In the genomic region with DNA sequence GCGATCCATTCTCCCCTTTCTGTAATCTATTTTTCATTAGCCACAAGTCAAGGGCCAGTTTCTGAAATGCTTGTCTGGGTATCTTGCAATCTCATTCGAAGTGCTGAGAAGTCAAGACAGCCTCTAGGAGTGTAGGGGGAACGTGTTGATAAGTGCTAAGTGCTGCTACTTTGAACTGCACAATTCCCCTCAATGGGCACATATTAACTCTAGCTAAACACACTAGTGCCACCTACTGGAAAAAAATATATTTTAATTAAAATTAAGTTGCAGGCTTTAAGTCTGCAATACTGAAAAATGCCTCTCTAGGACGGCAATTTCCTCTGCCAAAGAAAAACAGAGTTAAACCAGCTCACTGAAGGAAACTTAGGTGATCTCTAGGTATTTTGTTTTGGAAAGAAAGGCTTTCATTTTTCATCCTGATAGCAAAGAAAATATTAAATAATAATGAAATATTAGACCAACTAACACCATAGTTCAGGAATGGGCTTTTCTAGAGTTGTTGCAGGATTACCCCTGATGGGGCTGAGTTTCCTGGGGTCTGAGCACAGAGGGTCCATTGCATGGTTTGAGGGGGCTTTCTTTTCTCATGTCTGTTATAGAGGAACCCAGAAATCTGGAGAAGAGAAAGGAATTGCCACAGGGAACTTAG, we compare ENCODE assay signal across 8 cellular contexts.
A peak's percentile ranks its signal among the peaks of the same experiment; 100 is the strongest.
DNase-seq lines count a peak whose midpoint lies in the region; ATAC-seq, FAIRE-seq and TF ChIP-seq lines count a peak whose summit lies in the region.

No MANE protein-coding gene starts in this region.

- ATAC-seq in GM18505 (IDR thresholded peaks at IDR 0.05; ENCODE audit: unreplicated experiment) (peak; percentile 71), HG03442 (IDR thresholded peaks at IDR 0.05; ENCODE audit: unreplicated experiment) (peak; percentile 85), K562 (peak; percentile 78)
- ATAC-seq in stimulated activated naive CD8-positive, alpha-beta T cell treated with anti-CD3 and anti-CD28 coated beads, Interleukin-15, Interleukin-2, amounts not matched to agents 100 U/mL and 50 U/mL, for 24 hours, result peak; percentile 61

- in situ Hi-C loops in K562 (cut with MboI), result loop anchor here (5.0 kb wide), 1 partner anchor 539 kb away; no protein-coding TSS in a partner anchor

- H3K4me2 ChIP-seq in K562 (ENCODE audit: insufficient read depth, low read length), result no peak overlapping the region

- no peaks in the 10 kb centered on the region for H4K20me1 ChIP-seq in K562 (replicated peaks; ENCODE audit: control insufficient read depth, insufficient read depth, low read length)

- no TSS peak for BruUV-seq in K562 (replicated peaks; lab: Mats Ljungman, UMichigan)

- no peaks in the 10 kb centered on the region for H3K9me1 ChIP-seq in K562 (ENCODE audit: control insufficient read depth, insufficient read depth, low read length)

- H3K27me3 ChIP-seq in K562 (ENCODE audit: control insufficient read depth in 2 of 2, insufficient read depth in 2 of 2, low read length in 2 of 2), result no peaks in the 10 kb centered on the region

- no peak overlapping the region for H2AFZ ChIP-seq in K562 (ENCODE audit: low read depth, low read length)

- peak in 2 of 3 experiments; percentile 23 to 61; a peak in 4 of 6 replicates for TF ChIP-seq CTCF in K562 (IDR thresholded peaks at IDR 0.05 in 2 of 3, conservative IDR thresholded peaks at IDR 0.05 in 1 of 3; ENCODE audit: insufficient read depth in 2 of 3, low read depth in 1 of 3, low read length in 3 of 3)

- POLR2A ChIA-PET in K562 (lab: Yijun Ruan, JAX), result no interaction called here

- DNase-seq in Ammon's horn (ENCODE audit: low spot score) (peak; percentile 72), NCI-H748 treated with DMSO at 0.1 percent for 48 hours (lab: John Stamatoyannopoulos, UW) (peak; percentile 51), K562 (ENCODE audit: extremely low read depth in 1 of 4, low spot score in 3 of 4) (peak; percentile 16 to 27 (median 18)), iPS-NIHi11 (ENCODE audit: low spot score) (peak; percentile 65), GOT3 (lab: John Stamatoyannopoulos, UW) (no peak)
- no peak for DNase-seq in stimulated activated naive CD8-positive, alpha-beta T cell treated with anti-CD3 and anti-CD28 coated beads, Interleukin-15, Interleukin-2, amounts not matched to agents 100 U/mL and 50 U/mL, for 24 hours

- H3K36me3 ChIP-seq in K562 (ENCODE audit: control insufficient read depth, insufficient read depth, low read length), result no peaks in the 10 kb centered on the region

- CTCF ChIA-PET in K562 (lab: Yijun Ruan, JAX; ENCODE audit: low intra/inter-chr PET ratio), result interaction anchor here (0.9 to 1.7 kb wide), 3 partner anchors 177 to 562 kb away, joined by 3 to 9 read pairs (median 3); no protein-coding TSS in a partner anchor

- no peak for TF ChIP-seq POLR2A in GM18505 (IDR thresholded peaks at IDR 0.05; ENCODE audit: borderline replicate concordance, extremely low read depth, insufficient read depth, insufficient read length)
- no peak for TF ChIP-seq POLR2A in K562 (conservative IDR thresholded peaks at IDR 0.05)

- 0% methylated on average over 3 of the region's 4 CpGs for WGBS in K562 (ENCODE audit: insufficient coverage, low coverage, missing lambda C conversion rate)

- no peaks in the 10 kb centered on the region for H3K9me3 ChIP-seq in K562 (replicated peaks; ENCODE audit: control insufficient read depth, insufficient read depth, low read depth, low read length)

- no peaks in the 10 kb centered on the region for H3K79me2 ChIP-seq in K562 (ENCODE audit: control insufficient read depth, insufficient read depth, low read length)

- TF ChIP-seq EP300 in K562 (IDR thresholded peaks at IDR 0.05; ENCODE audit: low read length), result no peak

- H3K4me3 ChIP-seq in K562, result no peak overlapping the region

- peak; percentile 26 for FAIRE-seq in K562 (lab: Jason Lieb, UNC)

- peak; percentile 69 to 74 for TF ChIP-seq RAD21 in K562 (CRISPR knock-in tag; conservative IDR thresholded peaks at IDR 0.05 in 1 of 2, IDR thresholded peaks at IDR 0.05 in 1 of 2)

- intact Hi-C loops in K562 (cut with micrococcal nuclease), result no loop called here

- no peaks in the 10 kb centered on the region for H3K4me1 ChIP-seq in K562 (replicated peaks in 1 of 2; ENCODE audit: control insufficient read depth in 2 of 2, insufficient read depth in 2 of 2, low read length in 2 of 2)

- no peak overlapping the region for H3K27ac ChIP-seq in K562 (ENCODE audit: extremely low read depth, low read depth, low read length)

- no peak overlapping the region for H3K9ac ChIP-seq in K562 (ENCODE audit: insufficient read depth in 1 of 2, low read depth in 2 of 2, low read length in 2 of 2)

TF ChIP-seq in K562, 482 proteins besides CTCF, POLR2A, EP300 and RAD21:
- TF ChIP-seq, protein P1, sequence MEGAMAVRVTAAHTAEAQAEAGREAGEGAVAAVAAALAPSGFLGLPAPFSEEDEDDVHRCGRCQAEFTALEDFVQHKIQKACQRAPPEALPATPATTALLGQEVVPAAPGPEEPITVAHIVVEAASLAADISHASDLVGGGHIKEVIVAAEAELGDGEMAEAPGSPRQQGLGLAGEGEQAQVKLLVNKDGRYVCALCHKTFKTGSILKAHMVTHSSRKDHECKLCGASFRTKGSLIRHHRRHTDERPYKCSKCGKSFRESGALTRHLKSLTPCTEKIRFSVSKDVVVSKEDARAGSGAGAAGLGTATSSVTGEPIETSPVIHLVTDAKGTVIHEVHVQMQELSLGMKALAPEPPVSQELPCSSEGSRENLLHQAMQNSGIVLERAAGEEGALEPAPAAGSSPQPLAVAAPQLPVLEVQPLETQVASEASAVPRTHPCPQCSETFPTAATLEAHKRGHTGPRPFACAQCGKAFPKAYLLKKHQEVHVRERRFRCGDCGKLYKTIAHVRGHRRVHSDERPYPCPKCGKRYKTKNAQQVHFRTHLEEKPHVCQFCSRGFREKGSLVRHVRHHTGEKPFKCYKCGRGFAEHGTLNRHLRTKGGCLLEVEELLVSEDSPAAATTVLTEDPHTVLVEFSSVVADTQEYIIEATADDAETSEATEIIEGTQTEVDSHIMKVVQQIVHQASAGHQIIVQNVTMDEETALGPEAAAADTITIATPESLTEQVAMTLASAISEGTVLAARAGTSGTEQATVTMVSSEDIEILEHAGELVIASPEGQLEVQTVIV (CRISPR knock-in tag; IDR thresholded peaks at IDR 0.05; ENCODE audit: borderline replicate concordance), result no peak
- TF ChIP-seq, protein P2, sequence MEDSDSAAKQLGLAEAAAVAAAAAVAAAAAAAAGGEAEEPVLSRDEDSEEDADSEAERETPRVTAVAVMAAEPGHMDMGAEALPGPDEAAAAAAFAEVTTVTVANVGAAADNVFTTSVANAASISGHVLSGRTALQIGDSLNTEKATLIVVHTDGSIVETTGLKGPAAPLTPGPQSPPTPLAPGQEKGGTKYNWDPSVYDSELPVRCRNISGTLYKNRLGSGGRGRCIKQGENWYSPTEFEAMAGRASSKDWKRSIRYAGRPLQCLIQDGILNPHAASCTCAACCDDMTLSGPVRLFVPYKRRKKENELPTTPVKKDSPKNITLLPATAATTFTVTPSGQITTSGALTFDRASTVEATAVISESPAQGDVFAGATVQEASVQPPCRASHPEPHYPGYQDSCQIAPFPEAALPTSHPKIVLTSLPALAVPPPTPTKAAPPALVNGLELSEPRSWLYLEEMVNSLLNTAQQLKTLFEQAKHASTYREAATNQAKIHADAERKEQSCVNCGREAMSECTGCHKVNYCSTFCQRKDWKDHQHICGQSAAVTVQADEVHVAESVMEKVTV (CRISPR knock-in tag; IDR thresholded peaks at IDR 0.05), result peak; percentile 48; the same call in 1 of the 2 replicates
TF ChIP-seq in K562: peak in this region for 1.

Comparison
In these comparisons a context has a peak if more than half of its experiments do, and no peak if none do; other contexts are left out.
1. DNase-seq: peak in Ammon's horn (single experiment), NCI-H748 treated with DMSO at 0.1 percent for 48 hours (single experiment), K562 (4 of 4) and iPS-NIHi11 (single experiment); none in stimulated activated naive CD8-positive, alpha-beta T cell treated with anti-CD3 and anti-CD28 coated beads, Interleukin-15, Interleukin-2, amounts not matched to agents 100 U/mL and 50 U/mL, for 24 hours (single experiment) and GOT3 (single experiment).
2. Peak in every context shown above with its lines, with median percentiles within 50 percentile points of each other: ATAC-seq.